ENCODE assay signal across 27 cellular contexts in the genomic region with DNA sequence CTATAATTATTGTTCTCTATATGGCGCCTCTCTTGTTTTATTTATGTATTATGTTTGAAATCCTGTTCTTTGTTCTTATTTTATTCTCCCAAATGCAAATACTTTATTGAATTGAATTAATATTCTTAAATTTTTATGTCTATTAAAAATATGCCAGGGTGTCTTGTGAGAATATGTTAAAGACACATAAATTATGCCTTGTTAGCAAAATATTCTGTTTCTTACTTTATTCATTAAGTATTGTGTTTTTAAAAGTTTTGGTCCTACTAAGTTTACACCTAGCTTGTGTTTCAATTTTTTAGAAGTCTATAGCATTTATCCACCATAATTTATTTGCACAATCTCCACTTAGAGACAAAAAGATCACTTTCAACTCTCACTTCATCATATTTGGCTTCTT.
"Had no signal": no experiment of that assay in that cellular context is flagged by ENCODE, and none has a peak within 500 bp of the region (broad histone marks: within the 10 kb centered on the region; RNA-seq: fewer than 3 reads in every experiment).

No MANE protein-coding gene starts in this region.

- H3K27ac ChIP-seq: neural progenitor cell, ovary, parathyroid adenoma, psoas muscle, skin epidermis, suprapubic skin, testis, tibial artery, transverse colon, upper lobe of right lung, uterus had no signal

- H2AFZ ChIP-seq: neural progenitor cell, parathyroid adenoma had no signal

- H3K4me3 ChIP-seq: neural progenitor cell, ovary, psoas muscle, skin epidermis, suprapubic skin, testis, tibial artery, transverse colon, upper lobe of right lung, uterus had no signal

- ATAC-seq: naive thymus-derived CD4-positive, alpha-beta T cell; natural killer cell; psoas muscle; right cardiac atrium; sciatic nerve; stimulated activated memory B cell treated with anti-CD40 and anti-IgM and Interleukin-4, amounts not matched to agents 10 μg/mL and 1 μg/mL and 100 μg/mL, for 72 hours; stimulated activated naive CD8-positive, alpha-beta T cell treated with anti-CD3 and anti-CD28 coated beads, Interleukin-15, amount 100 ng/mL, for 72 hours; stimulated activated naive CD8-positive, alpha-beta T cell treated with anti-CD3 and anti-CD28 coated beads, Interleukin-15, Interleukin-2, amounts not matched to agents 100 U/mL and 50 U/mL, for 24 hours; upper lobe of right lung had no signal

- H3K9me3 ChIP-seq: ovary, psoas muscle, suprapubic skin, testis, tibial artery, transverse colon, upper lobe of right lung, uterus had no signal

- DNase-seq: naive thymus-derived CD4-positive, alpha-beta T cell; natural killer cell; occipital lobe; ovary; posterior cingulate gyrus; psoas muscle; right cardiac atrium; stimulated activated CD4-positive, alpha-beta T cell treated with anti-CD3 and anti-CD28 coated beads, Interleukin-12 subunit alpha, Interleukin-12 subunit beta, amount 100 ng/mL, for 4 hours; stimulated activated CD4-positive, alpha-beta T cell treated with anti-CD3 and anti-CD28 coated beads, Interleukin-1b, Interleukin-23, amount 100 ng/mL, for 48 hours; stimulated activated CD4-positive, alpha-beta T cell treated with anti-CD3 and anti-CD28 coated beads, Interleukin-4, amount 100 ng/mL, for 1 hour; stimulated activated CD4-positive, alpha-beta T cell treated with anti-CD3 and anti-CD28 coated beads, Interleukin-4, amount 100 ng/mL, for 4 hours; stimulated activated CD8-positive, alpha-beta memory T cell treated with anti-CD3 and anti-CD28 coated beads, Interleukin-4, amount 100 ng/mL, for 48 hours; stimulated activated naive CD4-positive, alpha-beta T cell; stimulated activated naive CD8-positive, alpha-beta T cell treated with anti-CD3 and anti-CD28 coated beads, Interleukin-15, amount 100 ng/mL, for 72 hours; stimulated activated naive CD8-positive, alpha-beta T cell treated with anti-CD3 and anti-CD28 coated beads, Interleukin-15, Interleukin-2, amounts not matched to agents 100 U/mL and 50 U/mL, for 24 hours; substantia nigra; testis; tibial artery; transverse colon; upper lobe of right lung; uterus had no signal

- H3K4me2 ChIP-seq: neural progenitor cell had no signal

- H3K9ac ChIP-seq: neural progenitor cell, parathyroid adenoma had no signal

- H3K36me3 ChIP-seq: neural progenitor cell, ovary, suprapubic skin, tibial artery, transverse colon, upper lobe of right lung, uterus had no signal

- H3K4me1 ChIP-seq: neural progenitor cell, parathyroid adenoma, psoas muscle, suprapubic skin, testis, tibial artery, transverse colon, upper lobe of right lung, uterus had no signal

- H3K27me3 ChIP-seq: neural progenitor cell, ovary, suprapubic skin, testis, tibial artery, transverse colon, upper lobe of right lung, uterus had no signal
